Comparison of ENCODE assay signal across 23 cellular contexts in genomic region chr16:80628254-80628653, GRCh38.
DNase-seq lines count a peak whose midpoint lies in the region; ATAC-seq and TF ChIP-seq lines count a peak whose summit lies in the region.
"Had no signal": no experiment of that assay in that cellular context is flagged by ENCODE, and none has a peak within 500 bp of the region (broad histone marks: within the 10 kb centered on the region; RNA-seq: fewer than 3 reads in every experiment).

No MANE protein-coding gene starts in this region.

- peaks cover 31% of the 10 kb centered on the region for H3K36me3 Mint-ChIP-seq in activated CD8-positive, alpha-beta T cell treated with anti-CD3 and anti-CD28 coated beads, Interleukin-2, amount 10 ng/mL, durations not matched to agents 7 days and 5 days (ENCODE audit: low read depth)
- H3K36me3 Mint-ChIP-seq in activated CD8-positive, alpha-beta T cell treated with anti-CD3 and anti-CD28 coated beads for 36 hours (ENCODE audit: low read depth): peaks cover 10% of the 10 kb centered on the region

- in situ Hi-C loops in GM13976 (cut with MboI; ENCODE audit: low sequenced_read_pairs, unreplicated experiment): no loop called here

- no peak for ATAC-seq in activated CD8-positive, alpha-beta T cell treated with anti-CD3 and anti-CD28 coated beads, Interleukin-2, amount 10 ng/mL, durations not matched to agents 7 days and 5 days
- ATAC-seq in activated CD8-positive, alpha-beta T cell treated with anti-CD3 and anti-CD28 coated beads for 36 hours: no peak
- no peak for ATAC-seq in HG03439 (IDR thresholded peaks at IDR 0.05; ENCODE audit: unreplicated experiment)
- ATAC-seq: GM12878 had no signal

- H3K9me3 Mint-ChIP-seq in activated CD8-positive, alpha-beta T cell treated with anti-CD3 and anti-CD28 coated beads, Interleukin-2, amount 10 ng/mL, durations not matched to agents 7 days and 5 days (ENCODE audit: insufficient read depth): no peaks in the 10 kb centered on the region
- H3K9me3 Mint-ChIP-seq in activated CD8-positive, alpha-beta T cell treated with anti-CD3 and anti-CD28 coated beads for 36 hours: peaks cover 7% of the 10 kb centered on the region

- no peak overlapping the region for H3K4me3 Mint-ChIP-seq in activated CD8-positive, alpha-beta T cell treated with anti-CD3 and anti-CD28 coated beads, Interleukin-2, amount 10 ng/mL, durations not matched to agents 7 days and 5 days
- H3K4me3 Mint-ChIP-seq in activated CD8-positive, alpha-beta T cell treated with anti-CD3 and anti-CD28 coated beads for 36 hours: no peak overlapping the region
- H3K4me3 Mint-ChIP-seq: CD14-positive monocyte; CD4-positive, alpha-beta memory T cell; CD4-positive, CD25-positive, alpha-beta regulatory T cell; CD8-positive, alpha-beta memory T cell had no signal

- POLR2A ChIA-PET in activated CD8-positive, alpha-beta T cell treated with anti-CD3 and anti-CD28 coated beads, Interleukin-2, amount 10 ng/mL, durations not matched to agents 7 days and 5 days (lab: Charles Lee): no interaction called here
- POLR2A ChIA-PET in activated CD8-positive, alpha-beta T cell treated with anti-CD3 and anti-CD28 coated beads for 36 hours (lab: Charles Lee): no interaction called here

- H3K27ac Mint-ChIP-seq in activated CD8-positive, alpha-beta T cell treated with anti-CD3 and anti-CD28 coated beads, Interleukin-2, amount 10 ng/mL, durations not matched to agents 7 days and 5 days: no peak overlapping the region
- no peak overlapping the region for H3K27ac Mint-ChIP-seq in activated CD8-positive, alpha-beta T cell treated with anti-CD3 and anti-CD28 coated beads for 36 hours
- H3K27ac Mint-ChIP-seq: CD14-positive monocyte; CD4-positive, alpha-beta memory T cell; CD4-positive, CD25-positive, alpha-beta regulatory T cell had no signal

- peaks cover 9% of the 10 kb centered on the region for H3K27me3 Mint-ChIP-seq in activated CD8-positive, alpha-beta T cell treated with anti-CD3 and anti-CD28 coated beads, Interleukin-2, amount 10 ng/mL, durations not matched to agents 7 days and 5 days (ENCODE audit: low read depth)
- H3K27me3 Mint-ChIP-seq in activated CD8-positive, alpha-beta T cell treated with anti-CD3 and anti-CD28 coated beads for 36 hours: no peaks in the 10 kb centered on the region
- H3K27me3 Mint-ChIP-seq: CD4-positive, alpha-beta memory T cell; CD4-positive, CD25-positive, alpha-beta regulatory T cell; CD8-positive, alpha-beta memory T cell had no signal

- H3K4me1 Mint-ChIP-seq in activated CD8-positive, alpha-beta T cell treated with anti-CD3 and anti-CD28 coated beads, Interleukin-2, amount 10 ng/mL, durations not matched to agents 7 days and 5 days (ENCODE audit: low read depth): no peaks in the 10 kb centered on the region
- H3K4me1 Mint-ChIP-seq in activated CD8-positive, alpha-beta T cell treated with anti-CD3 and anti-CD28 coated beads for 36 hours (ENCODE audit: low read depth): no peaks in the 10 kb centered on the region
- H3K4me1 Mint-ChIP-seq: CD14-positive monocyte; CD4-positive, alpha-beta memory T cell had no signal

- CTCF ChIA-PET in activated CD8-positive, alpha-beta T cell treated with anti-CD3 and anti-CD28 coated beads, Interleukin-2, amount 10 ng/mL, durations not matched to agents 7 days and 5 days (lab: Charles Lee): no interaction called here
- CTCF ChIA-PET in activated CD8-positive, alpha-beta T cell treated with anti-CD3 and anti-CD28 coated beads for 36 hours (lab: Charles Lee): interaction anchor here (1.2 kb wide), 1 partner anchor 101 kb away, joined by 6 read pairs; no protein-coding TSS in a partner anchor

- peak; percentile 17 for DNase-seq in activated CD8-positive, alpha-beta T cell treated with anti-CD3 and anti-CD28 coated beads, Interleukin-2, amount 10 ng/mL, durations not matched to agents 7 days and 5 days
- DNase-seq in activated CD8-positive, alpha-beta T cell treated with anti-CD3 and anti-CD28 coated beads for 36 hours: no peak
- DNase-seq in GM13976 (ENCODE audit: low spot score) (peak; percentile 1), dermis blood vessel endothelial cell (peak; percentile 13), NCI-H2029 treated with DMSO at 0.1 percent for 48 hours (lab: John Stamatoyannopoulos, UW) (no peak)
- DNase-seq: 8988T; ACHN; BE2C; C1 segment of cervical spinal cord; CD4-positive, alpha-beta memory T cell; CD4-positive, CD25-positive, alpha-beta regulatory T cell; CD8-positive, alpha-beta memory T cell; COR-L47; DMS 273 treated with DMSO at 0.1 percent for 48 hours; DMS153; DMS53; DMS79; DND-41; EL; GDM1 had no signal

- no peak for TF ChIP-seq CTCF in activated CD8-positive, alpha-beta T cell treated with anti-CD3 and anti-CD28 coated beads for 36 hours (IDR thresholded peaks at IDR 0.05)
- TF ChIP-seq CTCF in GM13976 (IDR thresholded peaks at IDR 0.05; ENCODE audit: borderline replicate concordance, control extremely low read depth, extremely low read depth, insufficient read depth, missing control alignments): no peak

- intact Hi-C loops in activated CD8-positive, alpha-beta T cell treated with anti-CD3 and anti-CD28 coated beads for 36 hours (cut with micrococcal nuclease): no loop called here

Comparison
In these comparisons a context has a peak if more than half of its experiments do, and no peak if none do; other contexts are left out.
1. DNase-seq: peak in activated CD8-positive, alpha-beta T cell treated with anti-CD3 and anti-CD28 coated beads, Interleukin-2, amount 10 ng/mL, durations not matched to agents 7 days and 5 days (single experiment), GM13976 (single experiment) and dermis blood vessel endothelial cell (single experiment); none in activated CD8-positive, alpha-beta T cell treated with anti-CD3 and anti-CD28 coated beads for 36 hours (single experiment) and NCI-H2029 treated with DMSO at 0.1 percent for 48 hours (single experiment).